14 cellular contexts compared by ENCODE assay signal in genomic region chr3:182414586-182414985, GRCh38.
DNase-seq lines count a peak whose midpoint lies in the region; TF ChIP-seq lines count a peak whose summit lies in the region.
"Had no signal": no experiment of that assay in that cellular context is flagged by ENCODE, and none has a peak within 500 bp of the region (broad histone marks: within the 10 kb centered on the region; RNA-seq: fewer than 3 reads in every experiment).

No MANE protein-coding gene starts in this region.

- H3K79me2 ChIP-seq in DOHH2 (ENCODE audit: control insufficient read depth, low read length) = peaks cover 8% of the 10 kb centered on the region
- H3K79me2 ChIP-seq in neural progenitor cell (ENCODE audit: low read depth) = no peaks in the 10 kb centered on the region

- no peaks in the 10 kb centered on the region for H3K36me3 Mint-ChIP-seq in neural progenitor cell

- H2AFZ ChIP-seq in neural progenitor cell (replicated peaks) = no peak overlapping the region

- H3K36me3 ChIP-seq in DOHH2 (ENCODE audit: control insufficient read depth, low read length) (no peaks in the 10 kb centered on the region), SJCRH30 (no peaks in the 10 kb centered on the region), neural progenitor cell (no peaks in the 10 kb centered on the region)

- TF ChIP-seq CTCF in DOHH2 (IDR thresholded peaks at IDR 0.05; ENCODE audit: low read depth, low read length, poor library complexity, severe bottlenecking) = no peak
- TF ChIP-seq CTCF in neural progenitor cell (IDR thresholded peaks at IDR 0.05) = no peak

- H3F3A ChIP-seq in DOHH2 (ENCODE audit: control insufficient read depth, insufficient read depth) (peaks cover 12% of the 10 kb centered on the region; the same call in 1 of the 2 replicates), neural progenitor cell (ENCODE audit: low read depth) (no peaks in the 10 kb centered on the region)

- H3K9ac ChIP-seq in neural progenitor cell = no peak overlapping the region

- peaks cover 6% of the 10 kb centered on the region for H3K9me3 Mint-ChIP-seq in neural progenitor cell
- H3K9me3 Mint-ChIP-seq: T-helper 2 cell treated with Interferon-gamma antibody and Interleukin-4, amounts not matched to agents 5 μg/mL and 100 μg/mL, for 36 hours had no signal

- no peaks in the 10 kb centered on the region for H3K27me3 ChIP-seq in DOHH2 (ENCODE audit: control insufficient read depth, low read length)
- H3K27me3 ChIP-seq in SJCRH30 = no peaks in the 10 kb centered on the region
- no peaks in the 10 kb centered on the region for H3K27me3 ChIP-seq in neural progenitor cell

- no peaks in the 10 kb centered on the region for H3K4me1 Mint-ChIP-seq in neural progenitor cell

- no peaks in the 10 kb centered on the region for H3K27me3 Mint-ChIP-seq in neural progenitor cell (ENCODE audit: insufficient read depth, low read depth)

- peaks cover 5% of the 10 kb centered on the region; the same call in 1 of the 2 replicates for H3K9me3 ChIP-seq in DOHH2 (ENCODE audit: control insufficient read depth, insufficient read depth, low read length)
- no peaks in the 10 kb centered on the region for H3K9me3 ChIP-seq in SJCRH30 (replicated peaks)
- no peaks in the 10 kb centered on the region for H3K9me3 ChIP-seq in neural progenitor cell (ENCODE audit: low read depth)

- H3K4me2 ChIP-seq in DOHH2 (ENCODE audit: low read length) (peak overlapping the region; percentile 55), neural progenitor cell (no peak overlapping the region)

- no peak overlapping the region for H3K27ac Mint-ChIP-seq in neural progenitor cell
- H3K27ac Mint-ChIP-seq: T-helper 2 cell treated with Interferon-gamma antibody and Interleukin-4, amounts not matched to agents 5 μg/mL and 100 μg/mL, for 36 hours had no signal

- H4K20me1 ChIP-seq in DOHH2 (ENCODE audit: control insufficient read depth, insufficient read depth, low read depth, low read length) = no peaks in the 10 kb centered on the region
- no peaks in the 10 kb centered on the region for H4K20me1 ChIP-seq in neural progenitor cell (ENCODE audit: low read depth)

- H3K27ac ChIP-seq in DOHH2 (ENCODE audit: low read depth, low read length) (peak overlapping the region; percentile 85), SJCRH30 (no peak overlapping the region), neural progenitor cell (no peak overlapping the region)

- H3K9me2 ChIP-seq in DOHH2 (replicated peaks; ENCODE audit: control insufficient read depth, low read length) = no peaks in the 10 kb centered on the region

- DNase-seq in DMS79 treated with DMSO at 0.1 percent for 48 hours (lab: John Stamatoyannopoulos, UW) = peak; percentile 10
- no peak for DNase-seq in DMS79 (lab: John Stamatoyannopoulos, UW)
- peak; percentile 93 for DNase-seq in NCI-H2171 (lab: John Stamatoyannopoulos, UW)
- peak; percentile 11 to 45 for DNase-seq in SJCRH30
- no peak for DNase-seq in NCI-H2081 treated with DMSO at 0.1 percent for 48 hours (lab: John Stamatoyannopoulos, UW)
- no peak for DNase-seq in activated CD8-positive, alpha-beta memory T cell treated with anti-CD3 and anti-CD28 coated beads, Interleukin-2, amount 50 U/mL, for 4 hours
- DNase-seq in neural progenitor cell (ENCODE audit: low spot score) = no peak
- DNase-seq: 8988T, EL, IMR-90, NCI-H1436, NCI-H510A treated with DMSO at 0.1 percent for 48 hours had no signal

- H3K4me3 Mint-ChIP-seq in neural progenitor cell = no peak overlapping the region
- H3K4me3 Mint-ChIP-seq: T-helper 2 cell treated with Interferon-gamma antibody and Interleukin-4, amounts not matched to agents 5 μg/mL and 100 μg/mL, for 36 hours had no signal

- H3K4me1 ChIP-seq in DOHH2 (ENCODE audit: control insufficient read depth, low read length) (peaks cover 74% of the 10 kb centered on the region), SJCRH30 (no peaks in the 10 kb centered on the region), neural progenitor cell (no peaks in the 10 kb centered on the region)

- peak overlapping the region; percentile 4; the same call in 1 of the 2 replicates for H3K4me3 ChIP-seq in DOHH2 (ENCODE audit: low read length)
- no peak overlapping the region for H3K4me3 ChIP-seq in SJCRH30
- H3K4me3 ChIP-seq in neural progenitor cell = no peak overlapping the region

Comparison
In these comparisons a context has a peak if more than half of its experiments do, and no peak if none do; other contexts are left out.
1. DNase-seq: peak in DMS79 treated with DMSO at 0.1 percent for 48 hours (single experiment), NCI-H2171 (single experiment) and SJCRH30 (2 of 2); none in DMS79 (single experiment), NCI-H2081 treated with DMSO at 0.1 percent for 48 hours (single experiment), activated CD8-positive, alpha-beta memory T cell treated with anti-CD3 and anti-CD28 coated beads, Interleukin-2, amount 50 U/mL, for 4 hours (single experiment) and neural progenitor cell (single experiment).